Comparison of ENCODE assay signal across 2 cellular contexts in the genomic region with DNA sequence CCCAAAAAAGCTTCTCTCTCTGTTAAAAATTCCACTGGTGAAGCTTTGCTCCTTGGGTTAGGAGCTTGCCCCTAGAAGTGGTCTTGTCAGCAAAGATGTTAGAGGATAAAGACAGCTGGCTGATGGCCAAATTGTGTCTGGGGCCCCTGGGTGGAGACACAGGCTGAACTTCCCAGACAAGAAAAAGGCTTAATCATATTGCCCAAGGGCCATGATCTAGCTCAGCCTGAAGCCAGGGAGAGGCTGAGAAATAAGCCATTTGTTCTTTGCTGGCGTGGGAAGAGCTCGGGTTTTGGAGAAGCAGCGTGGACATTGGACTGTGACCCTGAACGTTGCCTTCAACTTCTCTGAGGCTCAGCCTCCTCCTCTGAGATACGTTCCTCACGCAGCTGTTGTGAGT.
TF ChIP-seq lines count a peak whose summit lies in the region.

No MANE protein-coding gene starts in this region.

TF ChIP-seq in HepG2, 621 proteins besides CTCF, POLR2A, EP300 and RAD21 (continued from another document):
- peak; percentile 28; the same call in 1 of the 2 replicates for TF ChIP-seq HNF4G (IDR thresholded peaks at IDR 0.05; ENCODE audit: borderline replicate concordance, low read depth, low read length)
- TF ChIP-seq HNF4G (CRISPR knock-in tag; IDR thresholded peaks at IDR 0.05; ENCODE audit: borderline replicate concordance, low read depth): no peak

TF ChIP-seq in GM23338, 12 proteins besides CTCF, POLR2A, EP300 and RAD21 (continued from another document):
- TF ChIP-seq POLR2AphosphoS5 (IDR thresholded peaks at IDR 0.05; ENCODE audit: low read depth) (no peak), EZH2 (IDR thresholded peaks at IDR 0.05; ENCODE audit: low read depth, unreplicated experiment) (no peak), ZNF114 (CRISPR knock-in tag; IDR thresholded peaks at IDR 0.05) (no peak)
